ENCODE assay signal across 7 cellular contexts in the genomic region with DNA sequence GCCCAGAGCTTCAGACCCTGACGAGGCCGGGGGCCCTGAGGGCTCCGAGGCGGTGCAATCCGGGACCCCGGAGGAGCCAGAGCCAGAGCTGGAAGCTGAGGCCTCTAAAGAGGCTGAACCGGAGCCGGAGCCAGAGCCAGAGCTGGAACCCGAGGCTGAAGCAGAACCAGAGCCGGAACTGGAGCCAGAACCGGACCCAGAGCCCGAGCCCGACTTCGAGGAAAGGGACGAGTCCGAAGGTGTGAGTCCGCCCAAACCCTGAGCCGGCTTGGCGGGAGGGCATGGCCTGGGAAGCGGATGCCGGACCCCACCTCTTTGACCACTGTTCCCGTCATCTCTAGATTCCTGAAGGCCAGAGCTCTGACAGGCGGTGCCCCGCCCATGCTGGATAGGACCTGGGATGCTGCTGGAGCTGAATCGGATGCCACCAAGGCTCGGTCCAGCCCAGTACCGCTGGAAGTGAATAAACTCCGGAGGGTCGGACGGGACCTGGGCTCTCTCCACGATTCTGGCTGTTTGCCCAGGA. TPM values are rescaled to one million over a fixed set of nuclear protein-coding genes. Genes with fewer than 3 reads are reported as not detected.
DNase-seq lines count a peak whose midpoint lies in the region; ATAC-seq, FAIRE-seq and TF ChIP-seq lines count a peak whose summit lies in the region.
"Had no signal": no experiment of that assay in that cellular context is flagged by ENCODE, and none has a peak within 500 bp of the region (broad histone marks: within the 10 kb centered on the region; RNA-seq: fewer than 3 reads in every experiment).

No MANE protein-coding gene starts in this region.

- no peak for FAIRE-seq in keratinocyte (lab: Jason Lieb, UNC)
- FAIRE-seq: G401.6 had no signal

- no peak overlapping the region for H3K27ac Mint-ChIP-seq in mesothelial cell of epicardium

- H3K27ac ChIP-seq in A673 (ENCODE audit: low read depth, low read length, poor library complexity, severe bottlenecking) (peak overlapping the region; percentile 61), SJCRH30 (no peak overlapping the region), keratinocyte (ENCODE audit: control insufficient read depth, insufficient read depth, low read length) (peak overlapping the region; percentile 31)

- dilution Hi-C loops in keratinocyte (cut with MboI; ENCODE audit: extremely low pct_ligation_motif_present, low sequenced_read_pairs), result no loop called here

- peaks cover 3% of the 10 kb centered on the region for H3K36me3 Mint-ChIP-seq in mesothelial cell of epicardium

- peak overlapping the region; percentile 90 for H3K4me2 ChIP-seq in keratinocyte (ENCODE audit: control insufficient read depth, extremely low read depth, insufficient read depth, low read depth, low read length)

- H3K4me1 ChIP-seq in A673 (ENCODE audit: insufficient read depth, low read length, poor library complexity, severe bottlenecking), result peaks cover 32% of the 10 kb centered on the region
- peaks cover 14% of the 10 kb centered on the region for H3K4me1 ChIP-seq in SJCRH30
- peaks cover 51% of the 10 kb centered on the region for H3K4me1 ChIP-seq in keratinocyte (ENCODE audit: control insufficient read depth, extremely low read depth, insufficient read depth, low read length)

- H3K4me3 ChIP-seq in A673 (ENCODE audit: low read depth, low read length, poor library complexity, severe bottlenecking), result peak overlapping the region; percentile 47
- peak overlapping the region; percentile 55 for H3K4me3 ChIP-seq in SJCRH30
- peak overlapping the region; percentile 43 to 66 (median 55) for H3K4me3 ChIP-seq in keratinocyte (ENCODE audit: control insufficient read depth in 2 of 3, extremely low read depth in 1 of 3, insufficient read depth in 2 of 3, low read depth in 1 of 3, low read length in 3 of 3)

- no peaks in the 10 kb centered on the region for H3K9me1 ChIP-seq in keratinocyte (ENCODE audit: control insufficient read depth, extremely low read depth, insufficient read depth, low read length)

- H3K27me3 ChIP-seq in A673 (replicated peaks; ENCODE audit: insufficient read depth, low read depth, low read length, poor library complexity), result no peaks in the 10 kb centered on the region
- H3K27me3 ChIP-seq in SJCRH30, result no peaks in the 10 kb centered on the region
- H3K27me3 ChIP-seq in keratinocyte (ENCODE audit: control insufficient read depth, extremely low read depth, insufficient read depth, low read length), result no peaks in the 10 kb centered on the region

- H3K36me3 ChIP-seq in A673 (ENCODE audit: insufficient read depth, low read length, poor library complexity, severe bottlenecking) (no peaks in the 10 kb centered on the region), SJCRH30 (no peaks in the 10 kb centered on the region), keratinocyte (ENCODE audit: control insufficient read depth in 2 of 2, extremely low read depth in 1 of 2, insufficient read depth in 2 of 2, low read length in 2 of 2) (peaks cover 0 to 1% of the 10 kb centered on the region in 2 experiments)

- POLR2A ChIA-PET in A673 (lab: Charles Lee; ENCODE audit: low non-redundant PET), result no interaction called here

- H3K9me3 Mint-ChIP-seq in mesothelial cell of epicardium, result no peaks in the 10 kb centered on the region

- H3K4me3 Mint-ChIP-seq in mesothelial cell of epicardium, result no peak overlapping the region

- H3K27me3 Mint-ChIP-seq in mesothelial cell of epicardium (ENCODE audit: low read depth), result peaks cover 44% of the 10 kb centered on the region

- CTCF ChIA-PET in A673 (lab: Charles Lee), result interaction anchor here (0.6 to 1.0 kb wide), 3 partner anchors 10 to 225 kb away, joined by 3 to 5 read pairs (median 3); a partner anchor contains a TSS

- TF ChIP-seq CTCF in A673 (conservative IDR thresholded peaks at IDR 0.05; ENCODE audit: low read depth, low read length) (no peak), keratinocyte (optimal IDR thresholded peaks at IDR 0.05 in 1 of 3, IDR thresholded peaks at IDR 0.05 in 1 of 3, conservative IDR thresholded peaks at IDR 0.05 in 1 of 3; ENCODE audit: extremely low read depth in 1 of 3, insufficient read depth in 2 of 3, low read length in 3 of 3) (no peak), mesothelial cell of epicardium (IDR thresholded peaks at IDR 0.05; ENCODE audit: unreplicated experiment) (no peak)

- H3K9me3 ChIP-seq in A673 (ENCODE audit: low read depth, low read length, poor library complexity, severe bottlenecking) (no peaks in the 10 kb centered on the region), SJCRH30 (replicated peaks) (no peaks in the 10 kb centered on the region), keratinocyte (ENCODE audit: control insufficient read depth, low read depth, low read length) (no peaks in the 10 kb centered on the region)

- no peak overlapping the region for H2AFZ ChIP-seq in keratinocyte (ENCODE audit: control insufficient read depth, low read length)

- ATAC-seq in GM21619 (IDR thresholded peaks at IDR 0.05; ENCODE audit: unreplicated experiment), result no peak

- DNase-seq in A673 (ENCODE audit: low spot score), result no peak
- DNase-seq in SJCRH30, result no peak
- DNase-seq in keratinocyte (ENCODE audit: low read depth, low spot score), result no peak
- DNase-seq in SKM-1 treated with dmso at 0.1 percent for 144 hours (lab: John Stamatoyannopoulos, UW; ENCODE audit: unreplicated experiment), result no peak
- DNase-seq in mesothelial cell of epicardium (ENCODE audit: low spot score in 2 of 2, unreplicated experiment in 2 of 2), result no peak

- peak overlapping the region; percentile 50 for H3K9ac ChIP-seq in keratinocyte (ENCODE audit: control insufficient read depth, extremely low read depth, insufficient read depth, low read length)

- peaks cover 41% of the 10 kb centered on the region for H3K4me1 Mint-ChIP-seq in mesothelial cell of epicardium

- no peaks in the 10 kb centered on the region for H3K79me2 ChIP-seq in keratinocyte (ENCODE audit: control insufficient read depth, insufficient read depth, low read length)

- intact Hi-C loops in A673 (cut with micrococcal nuclease; ENCODE audit: unreplicated experiment), result no loop called here

- BruUV-seq in A673 (replicated peaks; lab: Mats Ljungman, UMichigan), result no TSS peak

- no peaks in the 10 kb centered on the region for H4K20me1 ChIP-seq in keratinocyte (ENCODE audit: control insufficient read depth, extremely low read depth, insufficient read depth, low read length)

RNA-seq across cellular contexts. Expression of a gene that starts 4.4 kb away (rescaled TPM):
- 15.3 and 16.4 TPM in 2 replicates for total RNA-seq in A673 (2021)
- total RNA-seq in SJCRH30 (2014; rRNA removed; shearing (Covaris generic)), result 13.3 and 14.1 TPM in 2 replicates
- polyA plus RNA-seq in keratinocyte, result 10.5 to 18.1 TPM (median 16.8 TPM) in 3 replicates
- 21.7 TPM for polyA plus RNA-seq in keratinocyte (2011; ENCODE audit: low read depth)
- polyA plus RNA-seq in keratinocyte (2011; cell fraction: cytosol; rRNA removed), result 7.2 and 11.5 TPM in 2 replicates
- 55.7 and 63.3 TPM in 2 replicates for polyA plus RNA-seq in keratinocyte (2011; cell fraction: nucleus; rRNA removed)
- 15.0 and 33.9 TPM in 2 replicates for polyA plus RNA-seq in keratinocyte (2012; ENCODE audit: low replicate concordance)
- 4.8 to 13.2 TPM (median 7.5 TPM) in 3 replicates for polyA minus RNA-seq in keratinocyte
- polyA minus RNA-seq in keratinocyte (2011; cell fraction: cytosol; rRNA and poly(A)+ RNA removed), result 8.4 TPM
- polyA minus RNA-seq in keratinocyte (2011; cell fraction: nucleus; rRNA and poly(A)+ RNA removed), result 4.7 and 6.0 TPM in 2 replicates
- 14.0 to 15.5 TPM (median 14.2 TPM) in 3 replicates for total RNA-seq in mesothelial cell of epicardium

RNA-seq across cellular contexts. Expression of a gene that starts 9.0 kb away (rescaled TPM):
- 33.9 and 36.8 TPM in 2 replicates for total RNA-seq in A673 (2021)
- 20.5 and 23.8 TPM in 2 replicates for total RNA-seq in SJCRH30 (2014; rRNA removed; shearing (Covaris generic))
- polyA plus RNA-seq in keratinocyte, result 9.0 to 15.0 TPM (median 13.3 TPM) in 3 replicates
- 3.7 TPM for polyA plus RNA-seq in keratinocyte (2011; ENCODE audit: low read depth)
- polyA plus RNA-seq in keratinocyte (2011; cell fraction: cytosol; rRNA removed), result 2.6 and 4.5 TPM in 2 replicates
- 44.9 and 60.2 TPM in 2 replicates for polyA plus RNA-seq in keratinocyte (2011; cell fraction: nucleus; rRNA removed)
- 6.1 and 7.2 TPM in 2 replicates for polyA plus RNA-seq in keratinocyte (2012; ENCODE audit: low replicate concordance)
- polyA minus RNA-seq in keratinocyte, result 5.7 to 13.2 TPM (median 11.8 TPM) in 3 replicates
- polyA minus RNA-seq in keratinocyte (2011; cell fraction: cytosol; rRNA and poly(A)+ RNA removed), result 6.5 TPM
- polyA minus RNA-seq in keratinocyte (2011; cell fraction: nucleus; rRNA and poly(A)+ RNA removed), result 15.9 and 20.0 TPM in 2 replicates
- 121 to 131 TPM (median 129 TPM) in 3 replicates for total RNA-seq in mesothelial cell of epicardium

RNA-seq across cellular contexts. Expression of a gene that starts 10.2 kb away (rescaled TPM):
- total RNA-seq in A673 (2021) (13.9 and 20.2 TPM in 2 replicates), mesothelial cell of epicardium (10.7 to 14.2 TPM (median 13.1 TPM) in 3 replicates)
- total RNA-seq in SJCRH30 (2014; rRNA removed; shearing (Covaris generic)), result 2.8 and 4.9 TPM in 2 replicates
- 4.3 to 10.7 TPM (median 4.9 TPM) in 3 replicates for polyA plus RNA-seq in keratinocyte
- 7.2 TPM for polyA plus RNA-seq in keratinocyte (2011; ENCODE audit: low read depth)
- 0.69 and 0.79 TPM in 2 replicates for polyA plus RNA-seq in keratinocyte (2011; cell fraction: cytosol; rRNA removed)
- polyA plus RNA-seq in keratinocyte (2011; cell fraction: nucleus; rRNA removed), result 63.1 and 85.5 TPM in 2 replicates
- polyA plus RNA-seq in keratinocyte (2012; ENCODE audit: low replicate concordance), result 5.2 and 10.5 TPM in 2 replicates
- 3.3 to 6.5 TPM (median 3.7 TPM) in 3 replicates for polyA minus RNA-seq in keratinocyte
- polyA minus RNA-seq in keratinocyte (2011; cell fraction: cytosol; rRNA and poly(A)+ RNA removed), result 5.0 TPM
- polyA minus RNA-seq in keratinocyte (2011; cell fraction: nucleus; rRNA and poly(A)+ RNA removed), result 5.1 and 7.1 TPM in 2 replicates

RNA-seq across cellular contexts. Expression of a gene that starts 15.0 kb away (rescaled TPM):
- total RNA-seq in A673 (2021) (8.3 and 13.8 TPM in 2 replicates), mesothelial cell of epicardium (8.1 to 8.9 TPM (median 8.2 TPM) in 3 replicates)
- total RNA-seq in SJCRH30 (2014; rRNA removed; shearing (Covaris generic)), result 4.0 and 5.7 TPM in 2 replicates
- polyA plus RNA-seq in keratinocyte, result 3.0 to 6.0 TPM (median 4.0 TPM) in 3 replicates
- 1.4 TPM for polyA plus RNA-seq in keratinocyte (2011; ENCODE audit: low read depth)
- 1.1 and 3.0 TPM in 2 replicates for polyA plus RNA-seq in keratinocyte (2011; cell fraction: cytosol; rRNA removed)
- polyA plus RNA-seq in keratinocyte (2011; cell fraction: nucleus; rRNA removed), result 25.3 and 44.1 TPM in 2 replicates
- polyA plus RNA-seq in keratinocyte (2012; ENCODE audit: low replicate concordance), result 4.0 and 4.9 TPM in 2 replicates
- 1.3 to 2.0 TPM (median 1.3 TPM) in 3 replicates for polyA minus RNA-seq in keratinocyte
- polyA minus RNA-seq in keratinocyte (2011; cell fraction: cytosol; rRNA and poly(A)+ RNA removed), result 4.6 TPM
- 8.6 and 11.6 TPM in 2 replicates for polyA minus RNA-seq in keratinocyte (2011; cell fraction: nucleus; rRNA and poly(A)+ RNA removed)

RNA-seq across cellular contexts. Expression of a gene that starts 15.1 kb away (rescaled TPM):
- total RNA-seq in A673 (2021) (7.7 and 10.8 TPM in 2 replicates), mesothelial cell of epicardium (7.2 to 7.8 TPM (median 7.8 TPM) in 3 replicates)
- total RNA-seq in SJCRH30 (2014; rRNA removed; shearing (Covaris generic)), result 4.8 and 6.1 TPM in 2 replicates
- 12.5 to 25.0 TPM (median 12.5 TPM) in 3 replicates for polyA plus RNA-seq in keratinocyte
- 6.9 TPM for polyA plus RNA-seq in keratinocyte (2011; ENCODE audit: low read depth)
- polyA plus RNA-seq in keratinocyte (2011; cell fraction: cytosol; rRNA removed), result 7.4 and 16.8 TPM in 2 replicates
- polyA plus RNA-seq in keratinocyte (2011; cell fraction: nucleus; rRNA removed), result 21.3 and 27.2 TPM in 2 replicates
- 15.4 and 19.7 TPM in 2 replicates for polyA plus RNA-seq in keratinocyte (2012; ENCODE audit: low replicate concordance)
- polyA minus RNA-seq in keratinocyte, result 3.5 to 8.6 TPM (median 7.0 TPM) in 3 replicates
- polyA minus RNA-seq in keratinocyte (2011; cell fraction: cytosol; rRNA and poly(A)+ RNA removed), result 20.7 TPM
- 10.0 and 11.5 TPM in 2 replicates for polyA minus RNA-seq in keratinocyte (2011; cell fraction: nucleus; rRNA and poly(A)+ RNA removed)
